Comparison of ENCODE assay signal across 9 cellular contexts in genomic region chr7:100444311-100445278, GRCh38. TPM values are rescaled to one million over a fixed set of nuclear protein-coding genes. Genes with fewer than 3 reads are reported as not detected.
DNase-seq lines count a peak whose midpoint lies in the region; ATAC-seq and TF ChIP-seq lines count a peak whose summit lies in the region.
"Had no signal": no experiment of that assay in that cellular context is flagged by ENCODE, and none has a peak within 500 bp of the region (broad histone marks: within the 10 kb centered on the region; RNA-seq: fewer than 3 reads in every experiment).

No MANE protein-coding gene starts in this region.

- no peak for TF ChIP-seq CTCF in RWPE1 (conservative IDR thresholded peaks at IDR 0.05; ENCODE audit: low read depth)
- no peak for TF ChIP-seq CTCF in fibroblast of mammary gland (conservative IDR thresholded peaks at IDR 0.05; ENCODE audit: control insufficient read depth, insufficient read depth, low read depth, low read length)

- CTCF ChIA-PET in RWPE1 (lab: Yijun Ruan, JAX): interaction anchor here (0.6 to 1.0 kb wide), 4 partner anchors 24 to 996 kb away, joined by 3 to 4 read pairs (median 3); no protein-coding TSS in a partner anchor

- no peak overlapping the region for H3K4me3 ChIP-seq in fibroblast of mammary gland (ENCODE audit: control insufficient read depth, low read depth, low read length)

- peak; percentile 50 for DNase-seq in GM04504 (ENCODE audit: low read depth)
- no peak for DNase-seq in RWPE1 (ENCODE audit: low spot score)
- DNase-seq in fibroblast of mammary gland (ENCODE audit: low read depth): peak; percentile 94
- no peak for DNase-seq in sciatic nerve (ENCODE audit: low spot score)
- no peak for DNase-seq in NCI-H2081 treated with DMSO at 0.1 percent for 48 hours (lab: John Stamatoyannopoulos, UW)

- H3K27ac ChIP-seq in RWPE1: peak overlapping the region; percentile 50
- H3K27ac ChIP-seq: epithelial cell of prostate had no signal

- POLR2A ChIA-PET in RWPE1 (lab: Yijun Ruan, JAX; ENCODE audit: low non-redundant PET): interaction anchor here (0.9 kb wide), 1 partner anchor 8 kb away, joined by 4 read pairs; the partner anchor contains the start of gene PPP1R35

- ATAC-seq in sciatic nerve (peak; percentile 69), GM19455 (IDR thresholded peaks at IDR 0.05; ENCODE audit: unreplicated experiment) (no peak), GM19397 (IDR thresholded peaks at IDR 0.05; ENCODE audit: unreplicated experiment) (no peak), GM18502 (IDR thresholded peaks at IDR 0.05; ENCODE audit: poor library complexity, unreplicated experiment) (no peak)

- intact Hi-C loops in sciatic nerve (cut with DNase I): no loop called here

RNA-seq across cellular contexts. Expression of gene PPP1R35, which starts 8.3 kb away (rescaled TPM):
- 25.3 TPM for total RNA-seq in sciatic nerve

RNA-seq across cellular contexts. Expression of gene MEPCE, which starts 15.0 kb away (rescaled TPM):
- 37.0 TPM for total RNA-seq in sciatic nerve

RNA-seq across cellular contexts. Expression of gene ZCWPW1, which starts 16.1 kb away (rescaled TPM):
- total RNA-seq in sciatic nerve: 8.0 TPM

RNA-seq across cellular contexts. Expression of gene SPACDR, which starts 19.5 kb away (rescaled TPM):
- total RNA-seq in sciatic nerve: 3.6 TPM

RNA-seq across cellular contexts. Expression of gene TSC22D4, which starts 34.4 kb away (rescaled TPM):
- total RNA-seq in sciatic nerve: 148 TPM

Comparison
In these comparisons a context has a peak if more than half of its experiments do, and no peak if none do; other contexts are left out.
1. DNase-seq: peak in GM04504 (single experiment) and fibroblast of mammary gland (single experiment); none in RWPE1 (single experiment), sciatic nerve (single experiment) and NCI-H2081 treated with DMSO at 0.1 percent for 48 hours (single experiment).